Comparison of ENCODE assay signal across 8 cellular contexts in the genomic region with DNA sequence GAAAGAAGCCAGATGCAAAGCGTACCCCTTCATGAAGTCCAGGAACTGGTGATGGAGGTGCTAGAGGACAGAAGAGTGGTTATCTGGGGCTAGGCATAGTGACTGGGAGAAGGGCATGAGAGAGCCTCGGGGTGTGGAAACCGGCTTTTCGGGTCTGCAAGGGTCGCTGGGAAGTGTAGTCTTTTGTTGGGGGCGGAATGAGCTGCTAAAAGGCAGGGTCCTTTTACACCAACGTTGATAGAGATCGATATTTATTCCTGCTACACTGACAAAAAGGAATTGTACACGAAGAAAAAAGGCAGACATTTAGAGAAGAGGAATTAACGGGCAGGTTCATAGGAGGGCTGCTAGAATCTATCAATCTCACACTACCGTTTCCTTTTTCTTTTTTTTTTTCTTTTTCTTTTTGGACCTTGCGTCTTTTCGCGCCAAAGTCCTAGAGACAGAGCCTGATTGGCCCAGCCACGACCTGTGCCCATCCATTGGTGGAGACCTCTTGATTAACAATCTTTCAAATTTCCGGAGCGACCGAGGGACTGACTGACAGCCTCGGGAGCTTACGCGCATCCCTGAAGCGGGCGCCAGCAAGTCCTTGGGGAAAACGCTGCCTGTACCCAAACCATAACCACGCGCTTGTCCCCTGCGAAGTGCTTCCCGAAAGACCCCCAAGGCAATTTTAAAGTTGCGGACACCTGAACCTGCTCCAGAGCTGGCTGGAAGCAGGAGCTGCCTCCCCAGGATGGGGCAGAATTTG. TPM values are rescaled to one million over a fixed set of nuclear protein-coding genes. Genes with fewer than 3 reads are reported as not detected.
DNase-seq lines count a peak whose midpoint lies in the region; ATAC-seq and TF ChIP-seq lines count a peak whose summit lies in the region.

No MANE protein-coding gene starts in this region.

- H3K27me3 Mint-ChIP-seq in chondrocyte (ENCODE audit: low read depth), result no peaks in the 10 kb centered on the region

- peaks cover 15% of the 10 kb centered on the region for H3K4me1 Mint-ChIP-seq in chondrocyte (ENCODE audit: low read depth)

- peak overlapping the region; percentile 20 for H3K27ac Mint-ChIP-seq in chondrocyte (ENCODE audit: unreplicated experiment)

- TF ChIP-seq CTCF in chondrocyte (IDR thresholded peaks at IDR 0.05), result no peak

- ATAC-seq in GM19025 (IDR thresholded peaks at IDR 0.05; ENCODE audit: low read depth, unreplicated experiment), result peak; percentile 96
- ATAC-seq in HG03196 (IDR thresholded peaks at IDR 0.05; ENCODE audit: unreplicated experiment), result peak; percentile 93

- no peaks in the 10 kb centered on the region for H3K36me3 Mint-ChIP-seq in chondrocyte (ENCODE audit: low read depth)

- DNase-seq in AG20443 (ENCODE audit: low spot score) (peak; percentile 92), NCI-H2227 (lab: John Stamatoyannopoulos, UW; ENCODE audit: unreplicated experiment) (peak; percentile 89), chondrocyte (ENCODE audit: low spot score) (no peak), left kidney (ENCODE audit: low read depth, low spot score) (peak; percentile 95)
- peak; percentile 42 for DNase-seq in activated CD4-positive, CD25-positive, alpha-beta regulatory T cell treated with anti-CD3 and anti-CD28 coated beads, Interleukin-2, amount 50 U/mL, for 16 hours (ENCODE audit: low read depth, low spot score)
- DNase-seq in stimulated activated CD4-positive, alpha-beta T cell treated with anti-CD3 and anti-CD28 coated beads, Interleukin-2, amount 100 ng/mL, for 4 hours (ENCODE audit: low read depth), result peak; percentile 36

- H3K9me3 Mint-ChIP-seq in chondrocyte (ENCODE audit: low read depth), result no peaks in the 10 kb centered on the region

- peak overlapping the region; percentile 89 for H3K4me3 Mint-ChIP-seq in chondrocyte (ENCODE audit: unreplicated experiment)

RNA-seq across cellular contexts. Expression of gene DHRS7B, which starts 27.7 kb away (rescaled TPM):
- total RNA-seq in chondrocyte, result 17.1 to 24.7 TPM (median 20.2 TPM) in 3 replicates

RNA-seq across cellular contexts. Expression of gene USP22, which starts 56.3 kb away (rescaled TPM):
- 228 to 248 TPM (median 239 TPM) in 3 replicates for total RNA-seq in chondrocyte
